28 cellular contexts compared by ENCODE assay signal in genomic region chr11:68593441-68593840, GRCh38.
"Had no signal": no experiment of that assay in that cellular context is flagged by ENCODE, and none has a peak within 500 bp of the region (broad histone marks: within the 10 kb centered on the region; RNA-seq: fewer than 3 reads in every experiment).

No MANE protein-coding gene starts in this region.

- H3K4me1 Mint-ChIP-seq: activated naive CD4-positive, alpha-beta T cell treated with anti-CD3 and anti-CD28 coated beads, Interleukin-2, amount 50 U/mL, for 24 hours; neural progenitor cell had no signal

- H3K27ac Mint-ChIP-seq: activated CD4-positive, alpha-beta T cell treated with anti-CD3 and anti-CD28 coated beads for 36 hours; neural progenitor cell had no signal

- H3K27ac ChIP-seq: adrenal gland, body of pancreas, cardiac muscle cell, coronary artery, heart right ventricle, left lung, lower lobe of right lung, neural progenitor cell, parathyroid adenoma, psoas muscle, testis, transverse colon had no signal

- H3K4me3 ChIP-seq: adrenal gland, body of pancreas, cardiac muscle cell, coronary artery, heart right ventricle, left lung, lower lobe of right lung, neural progenitor cell, psoas muscle, testis, transverse colon had no signal

- H2AFZ ChIP-seq: neural progenitor cell, parathyroid adenoma had no signal

- H3K4me2 ChIP-seq: neural progenitor cell had no signal

- H3K9me3 Mint-ChIP-seq: activated naive CD4-positive, alpha-beta T cell treated with anti-CD3 and anti-CD28 coated beads, Interleukin-2, amount 50 U/mL, for 24 hours; effector memory CD8-positive, alpha-beta T cell; natural killer cell; neural progenitor cell had no signal

- H3K4me3 Mint-ChIP-seq: activated CD4-positive, alpha-beta T cell treated with anti-CD3 and anti-CD28 coated beads for 36 hours; activated naive CD4-positive, alpha-beta T cell treated with anti-CD3 and anti-CD28 coated beads, Interleukin-2, amount 50 U/mL, for 24 hours; effector memory CD8-positive, alpha-beta T cell; neural progenitor cell had no signal

- H3K9ac ChIP-seq: neural progenitor cell, parathyroid adenoma had no signal

- DNase-seq: activated CD4-positive, alpha-beta T cell treated with anti-CD3 and anti-CD28 coated beads for 36 hours; activated CD4-positive, CD25-positive, alpha-beta regulatory T cell; activated gamma-delta T cell; activated T-cell treated with anti-CD3 and anti-CD28 coated beads, Interleukin-2, amount 50 U/mL, for 48 hours; adrenal gland; aorta; body of pancreas; effector memory CD8-positive, alpha-beta T cell; foreskin fibroblast; heart right ventricle; left lung; lower lobe of right lung; mesenchymal stem cell; natural killer cell; occipital lobe; psoas muscle; stimulated activated CD4-positive, alpha-beta T cell treated with anti-CD3 and anti-CD28 coated beads, Interleukin-15, amount 100 ng/mL, for 24 hours; stimulated activated naive CD8-positive, alpha-beta T cell treated with anti-CD3 and anti-CD28 coated beads, Interleukin-15, Interleukin-2, amounts not matched to agents 100 U/mL and 50 U/mL, for 24 hours; testis; transverse colon had no signal

- H3K9me3 ChIP-seq: adrenal gland, body of pancreas, heart right ventricle, left lung, lower lobe of right lung, psoas muscle, testis, transverse colon had no signal

- ATAC-seq: activated CD4-positive, alpha-beta T cell treated with anti-CD3 and anti-CD28 coated beads for 36 hours; body of pancreas; effector memory CD8-positive, alpha-beta T cell; esophagus mucosa; heart right ventricle; left lung; lower lobe of right lung; natural killer cell; SK-N-SH treated with all-trans-retinoic acid at 6 μM for 48 hours; stimulated activated naive CD8-positive, alpha-beta T cell treated with anti-CD3 and anti-CD28 coated beads, Interleukin-15, Interleukin-2, amounts not matched to agents 100 U/mL and 50 U/mL, for 24 hours had no signal

- H3K27me3 ChIP-seq: adrenal gland, body of pancreas, cardiac muscle cell, heart right ventricle, left lung, neural progenitor cell, testis, transverse colon had no signal

- H3K4me1 ChIP-seq: left lung, lower lobe of right lung, neural progenitor cell, psoas muscle, testis, transverse colon had no signal

- FAIRE-seq: islet of Langerhans had no signal

- H3K27me3 Mint-ChIP-seq: activated CD4-positive, alpha-beta T cell treated with anti-CD3 and anti-CD28 coated beads for 36 hours; activated naive CD4-positive, alpha-beta T cell treated with anti-CD3 and anti-CD28 coated beads, Interleukin-2, amount 50 U/mL, for 24 hours; effector memory CD8-positive, alpha-beta T cell had no signal
